ENCODE assay signal across 11 cellular contexts in genomic region chr2:98480598-98480997, GRCh38. TPM values are rescaled to one million over a fixed set of nuclear protein-coding genes. Genes with fewer than 3 reads are reported as not detected.
DNase-seq lines count a peak whose midpoint lies in the region; TF ChIP-seq lines count a peak whose summit lies in the region.
"Had no signal": no experiment of that assay in that cellular context is flagged by ENCODE, and none has a peak within 500 bp of the region (broad histone marks: within the 10 kb centered on the region; RNA-seq: fewer than 3 reads in every experiment).

No MANE protein-coding gene starts in this region.

- no peak overlapping the region for H3K4me3 ChIP-seq in neuronal stem cell (ENCODE audit: low read length in 2 of 2)

- no peaks in the 10 kb centered on the region for H3K36me3 Mint-ChIP-seq in brain
- H3K36me3 Mint-ChIP-seq: mesothelial cell of epicardium had no signal

- H3K79me1 ChIP-seq in neuronal stem cell (ENCODE audit: low read depth, low read length): peaks cover 11% of the 10 kb centered on the region

- H3K4ac ChIP-seq in neuronal stem cell (ENCODE audit: low read length): no peak overlapping the region

- no peak overlapping the region for H3K23ac ChIP-seq in neuronal stem cell (ENCODE audit: low read depth, low read length, poor library complexity)

- H2BK15ac ChIP-seq in neuronal stem cell (ENCODE audit: low read length): no peak overlapping the region

- H3K4me3 Mint-ChIP-seq in brain: peak overlapping the region in 3 of 5 experiments; percentile 4 to 73 (median 35)
- H3K4me3 Mint-ChIP-seq: HFFc6, mesothelial cell of epicardium had no signal

- no peak overlapping the region for H2BK5ac ChIP-seq in neuronal stem cell (ENCODE audit: low read length)

- H2AK5ac ChIP-seq in neuronal stem cell (ENCODE audit: low read depth, low read length): no peak overlapping the region

- no peak overlapping the region for H3K4me2 ChIP-seq in neuronal stem cell (ENCODE audit: insufficient read depth, low read length, poor library complexity, severe bottlenecking)

- no peak overlapping the region for H4K8ac ChIP-seq in neuronal stem cell (ENCODE audit: low read depth, low read length)

- in situ Hi-C loops in GM13977 (cut with MboI; ENCODE audit: low pct_unique_long_range_greater_than_20kb, low sequenced_read_pairs, unreplicated experiment): no loop called here

- H3K18ac ChIP-seq in neuronal stem cell (ENCODE audit: low read length): no peak overlapping the region

- H3K14ac ChIP-seq in neuronal stem cell (ENCODE audit: low read length): no peak overlapping the region

- H3K9ac ChIP-seq in neuronal stem cell (ENCODE audit: low read depth, low read length, poor library complexity): peak overlapping the region; percentile 38

- H3K27ac ChIP-seq in KOPT-K1 (ENCODE audit: low read depth, low read length, poor library complexity, severe bottlenecking) (peak overlapping the region; percentile 68), neuronal stem cell (replicated peaks; ENCODE audit: low read length) (no peak overlapping the region)

- H3K9me3 ChIP-seq in KOPT-K1 (ENCODE audit: insufficient read depth, low read length, poor library complexity, severe bottlenecking): no peaks in the 10 kb centered on the region
- H3K9me3 ChIP-seq in neuronal stem cell (replicated peaks in 1 of 2; ENCODE audit: control insufficient read depth in 2 of 2, insufficient read depth in 1 of 2, low read depth in 1 of 2, low read length in 2 of 2): no peaks in the 10 kb centered on the region

- H3K4me1 Mint-ChIP-seq in brain: peaks cover 96% of the 10 kb centered on the region

- H3K36me3 ChIP-seq in KOPT-K1 (ENCODE audit: insufficient read depth, low read length): no peaks in the 10 kb centered on the region; the same call in 1 of the 2 replicates
- H3K36me3 ChIP-seq in neuronal stem cell (replicated peaks in 1 of 2; ENCODE audit: control insufficient read depth in 2 of 2, insufficient read depth in 2 of 2, low read length in 2 of 2): no peaks in the 10 kb centered on the region

- no peak overlapping the region for H4K91ac ChIP-seq in neuronal stem cell (ENCODE audit: low read depth, low read length, poor library complexity)

- no peak for TF ChIP-seq CTCF in brain (conservative IDR thresholded peaks at IDR 0.05)
- no peak for TF ChIP-seq CTCF in GM13977 (IDR thresholded peaks at IDR 0.05; ENCODE audit: extremely low read depth, insufficient read depth, missing control alignments)

- no peaks in the 10 kb centered on the region for H3K27me3 ChIP-seq in neuronal stem cell (ENCODE audit: control insufficient read depth in 3 of 3, insufficient read depth in 3 of 3, low read depth in 1 of 3, low read length in 3 of 3)

- no peak overlapping the region for H2BK12ac ChIP-seq in neuronal stem cell (ENCODE audit: low read length)

- H2AFZ ChIP-seq in neuronal stem cell (ENCODE audit: low read length): no peak overlapping the region

- peak overlapping the region; percentile 23 to 92 (median 81) for H3K27ac Mint-ChIP-seq in brain
- H3K27ac Mint-ChIP-seq: HFFc6 had no signal

- DNase-seq in activated effector memory CD4-positive, alpha-beta T cell treated with anti-CD3 and anti-CD28 coated beads, Interleukin-2, amount 50 U/mL, for 16 hours: peak; percentile 61
- no peak for DNase-seq in activated effector memory CD4-positive, alpha-beta T cell treated with Interleukin-2 at 50 U/mL for 16 hours
- DNase-seq in neuronal stem cell (ENCODE audit: low spot score): no peak
- DNase-seq in midbrain (lab: John Stamatoyannopoulos, UW): no peak
- no peak for DNase-seq in iPS-NIHi7 (ENCODE audit: extremely low spot score)
- no peak for DNase-seq in GM13977 (ENCODE audit: low spot score)
- DNase-seq: stimulated activated CD4-positive, alpha-beta T cell treated with anti-CD3 and anti-CD28 coated beads, Interleukin-12 subunit alpha, Interleukin-12 subunit beta, amount 100 ng/mL, for 4 hours had no signal

- no peak overlapping the region for H2BK120ac ChIP-seq in neuronal stem cell (ENCODE audit: low read depth, low read length)

- no peaks in the 10 kb centered on the region for H3K27me3 Mint-ChIP-seq in brain

- H3K9me3 Mint-ChIP-seq in brain: no peaks in the 10 kb centered on the region
- H3K9me3 Mint-ChIP-seq: HFFc6, mesothelial cell of epicardium had no signal

- WGBS in neuronal stem cell (ENCODE audit: extremely low coverage in 2 of 2, insufficient read length in 2 of 2, insufficient replicate concordance in 1 of 2), 2 donors: no CpG with 5 or more reads among the region's 9 CpGs

- H3K4me1 ChIP-seq in neuronal stem cell (ENCODE audit: control insufficient read depth in 2 of 2, insufficient read depth in 1 of 2, low read depth in 1 of 2, low read length in 2 of 2): peaks cover 4 to 7% of the 10 kb centered on the region in 2 donors

RNA-seq across cellular contexts. Expression of gene INPP4A, which starts 35.9 kb away (rescaled TPM):
- 11.1 TPM for polyA plus RNA-seq in brain (ENCODE audit: insufficient read depth, low read depth, low replicate concordance)
- polyA plus RNA-seq in neuronal stem cell (2013, experiment 1 of 2): 13.5 TPM
- 14.5 TPM for polyA plus RNA-seq in neuronal stem cell (2013, experiment 2 of 2)
